8 cellular contexts compared by ENCODE assay signal in genomic region chr19:6372594-6373095, GRCh38. TPM values are rescaled to one million over a fixed set of nuclear protein-coding genes. Genes with fewer than 3 reads are reported as not detected.
DNase-seq lines count a peak whose midpoint lies in the region; ATAC-seq lines count a peak whose summit lies in the region.

A gene with protein sequence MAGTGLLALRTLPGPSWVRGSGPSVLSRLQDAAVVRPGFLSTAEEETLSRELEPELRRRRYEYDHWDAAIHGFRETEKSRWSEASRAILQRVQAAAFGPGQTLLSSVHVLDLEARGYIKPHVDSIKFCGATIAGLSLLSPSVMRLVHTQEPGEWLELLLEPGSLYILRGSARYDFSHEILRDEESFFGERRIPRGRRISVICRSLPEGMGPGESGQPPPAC (plus strand): TSS chr19:6372794. CDS start chr19:6372821, 27 bp downstream.

- peaks cover 9 to 17% (median 10%) of the 10 kb centered on the region in 3 donors for H3K4me1 Mint-ChIP-seq in CD8-positive, alpha-beta memory T cell
- peaks cover 13% of the 10 kb centered on the region for H3K4me1 Mint-ChIP-seq in memory B cell

- peak; percentile 93 to 99 (median 98) for DNase-seq in CD8-positive, alpha-beta memory T cell
- peak; percentile 98 for DNase-seq in HT-29 (ENCODE audit: low spot score)
- DNase-seq in NOMO-1 (lab: John Stamatoyannopoulos, UW; ENCODE audit: unreplicated experiment in 2 of 2): peak; percentile 99 to 100
- peak; percentile 98 for DNase-seq in activated CD8-positive, alpha-beta memory T cell treated with anti-CD3 and anti-CD28 coated beads, Interleukin-2, amount 50 U/mL, for 1 hour (ENCODE audit: extremely low read depth)
- peak; percentile 93 to 95 for DNase-seq in memory B cell (ENCODE audit: low spot score in 2 of 2)
- peak; percentile 93 for DNase-seq in stimulated activated CD8-positive, alpha-beta memory T cell treated with anti-CD3 and anti-CD28 coated beads, Interleukin-12 subunit alpha, Interleukin-12 subunit beta, amount 100 ng/mL, for 1 hour (ENCODE audit: low read depth)

- H3K4me3 Mint-ChIP-seq in CD8-positive, alpha-beta memory T cell: peak within 1 kb of the TSS; percentile 82 to 96 (median 91)
- peak within 1 kb of the TSS; percentile 96 for H3K4me3 Mint-ChIP-seq in memory B cell

- no peaks in the 10 kb centered on the region for H3K27me3 Mint-ChIP-seq in CD8-positive, alpha-beta memory T cell
- H3K27me3 Mint-ChIP-seq in memory B cell: no peaks in the 10 kb centered on the region

- H3K36me3 Mint-ChIP-seq in CD8-positive, alpha-beta memory T cell: peaks cover 0 to 23% (median 3%) of the 10 kb centered on the region in 3 donors
- peaks cover 7% of the 10 kb centered on the region for H3K36me3 Mint-ChIP-seq in memory B cell

- H3K4me3 ChIP-seq in CD8-positive, alpha-beta memory T cell (ENCODE audit: low read length): peak within 1 kb of the TSS; percentile 75
- peak within 1 kb of the TSS; percentile 38 for H3K4me3 ChIP-seq in endocrine pancreas (ENCODE audit: control insufficient read depth, insufficient read depth, low read length)

- ATAC-seq in GM21360 (IDR thresholded peaks at IDR 0.05; ENCODE audit: unreplicated experiment): peak; percentile 69
- peak; percentile 78 for ATAC-seq in memory B cell (ENCODE audit: low read depth)

- no peaks in the 10 kb centered on the region for H3K27me3 ChIP-seq in CD8-positive, alpha-beta memory T cell (ENCODE audit: insufficient read depth, low read length, poor library complexity, severe bottlenecking)
- H3K27me3 ChIP-seq in endocrine pancreas (ENCODE audit: control insufficient read depth, insufficient read depth, low read length): no peaks in the 10 kb centered on the region

- POLR2A ChIA-PET in CD8-positive, alpha-beta memory T cell (lab: Charles Lee): interaction anchor here (0.6 to 2.3 kb wide), 9 partner anchors 9 to 468 kb away, joined by 4 to 22 read pairs (median 5); partner anchors contain the start of genes CLPP, DENND1C, GTF2F1 and KHSRP

- peak within 1 kb of the TSS; percentile 88 for H3K27ac ChIP-seq in CD8-positive, alpha-beta memory T cell (ENCODE audit: low read depth, low read length)

- no peaks in the 10 kb centered on the region for H3K9me3 Mint-ChIP-seq in CD8-positive, alpha-beta memory T cell
- no peaks in the 10 kb centered on the region for H3K9me3 Mint-ChIP-seq in memory B cell

- peak within 1 kb of the TSS; percentile 82 to 97 (median 92) for H3K27ac Mint-ChIP-seq in CD8-positive, alpha-beta memory T cell
- peak within 1 kb of the TSS; percentile 96 for H3K27ac Mint-ChIP-seq in memory B cell

- H3K36me3 ChIP-seq in CD8-positive, alpha-beta memory T cell (ENCODE audit: insufficient read depth, low read length): peaks cover 13% of the 10 kb centered on the region
- H3K36me3 ChIP-seq in endocrine pancreas (ENCODE audit: control insufficient read depth, insufficient read depth, low read length): no peaks in the 10 kb centered on the region

- H3K9me3 ChIP-seq in CD8-positive, alpha-beta memory T cell (ENCODE audit: low read length): no peaks in the 10 kb centered on the region
- H3K9me3 ChIP-seq in endocrine pancreas (ENCODE audit: control insufficient read depth, low read length): no peaks in the 10 kb centered on the region

- peaks cover 14% of the 10 kb centered on the region for H3K4me1 ChIP-seq in CD8-positive, alpha-beta memory T cell (ENCODE audit: insufficient read depth, low read length)
- H3K4me1 ChIP-seq in endocrine pancreas (ENCODE audit: control insufficient read depth, insufficient read depth, low read length): no peaks in the 10 kb centered on the region

- CTCF ChIA-PET in CD8-positive, alpha-beta memory T cell (lab: Charles Lee): interaction anchor here (0.9 to 1.8 kb wide), 4 partner anchors 10 to 1166 kb away, joined by 3 to 13 read pairs (median 7); partner anchors contain the start of gene CLPP

- H3K9ac ChIP-seq in endocrine pancreas (ENCODE audit: control insufficient read depth, insufficient read depth, low read length): peak within 1 kb of the TSS; percentile 86

RNA-seq across cellular contexts. Expression of the gene that starts here (rescaled TPM):
- 10 to 100 TPM; 25.5 to 34.3 TPM for total RNA-seq in CD8-positive, alpha-beta memory T cell
- 82.2 TPM for polyA plus RNA-seq in CD8-positive, alpha-beta memory T cell
- 52.4 and 61.2 TPM in 2 replicates for total RNA-seq in HT-29 (2014; rRNA removed; shearing (Covaris generic))

Comparison
In these comparisons a context has a peak if more than half of its experiments do, and no peak if none do; other contexts are left out.
1. Peak in every context shown above with its lines: DNase-seq, ATAC-seq, H3K4me3 ChIP-seq and H3K27ac ChIP-seq.